ENCODE assay signal across 8 cellular contexts in genomic region chr2:239259603-239260298, GRCh38.
DNase-seq lines count a peak whose midpoint lies in the region; ATAC-seq and TF ChIP-seq lines count a peak whose summit lies in the region.

No MANE protein-coding gene starts in this region.

- no peak overlapping the region for H3K4me3 Mint-ChIP-seq in chondrocyte (ENCODE audit: unreplicated experiment)

- TF ChIP-seq EP300 in tibial nerve (IDR thresholded peaks at IDR 0.05): no peak

- TF ChIP-seq POLR2A in heart left ventricle (IDR thresholded peaks at IDR 0.05): no peak
- TF ChIP-seq POLR2A in tibial nerve (IDR thresholded peaks at IDR 0.05): no peak

- H3K4me1 Mint-ChIP-seq in chondrocyte (ENCODE audit: low read depth): peaks cover 22% of the 10 kb centered on the region

- H3K27me3 Mint-ChIP-seq in chondrocyte (ENCODE audit: low read depth): no peaks in the 10 kb centered on the region

- WGBS in heart left ventricle, 4 donors: 83 to 89% (median 85%) methylated on average over 11 to 18 of the region's 18 CpGs
- 79 to 84% methylated on average over 18 of the region's 18 CpGs for WGBS in tibial nerve, 2 donors

- intact Hi-C loops in heart left ventricle (cut with DNase I): loop anchor here in 1 of 10 donors (10.0 kb wide), 1 partner anchor 135 kb away; no protein-coding TSS in a partner anchor

- H3K27ac ChIP-seq in heart left ventricle (peak overlapping the region in 7 of 12 donors; percentile 1 to 88 (median 28)), tibial nerve (no peak overlapping the region)

- H3K4me1 ChIP-seq in heart left ventricle (peaks cover 5 to 95% (median 34%) of the 10 kb centered on the region in 12 donors), tibial nerve (peaks cover 0 to 78% (median 37%) of the 10 kb centered on the region in 4 donors)

- H3K36me3 ChIP-seq in heart left ventricle (no peaks in the 10 kb centered on the region), tibial nerve (no peaks in the 10 kb centered on the region)

- TF ChIP-seq CTCF in heart left ventricle (IDR thresholded peaks at IDR 0.05) (no peak), tibial nerve (IDR thresholded peaks at IDR 0.05) (no peak), chondrocyte (IDR thresholded peaks at IDR 0.05) (no peak)

- H3K27ac Mint-ChIP-seq in chondrocyte (ENCODE audit: unreplicated experiment): no peak overlapping the region

- H3K4me3 ChIP-seq in heart left ventricle (peak overlapping the region in 1 of 12 donors; percentile 23), tibial nerve (no peak overlapping the region)

- H3K27me3 ChIP-seq in heart left ventricle (no peaks in the 10 kb centered on the region), tibial nerve (no peaks in the 10 kb centered on the region)

- ATAC-seq in GM21381 (IDR thresholded peaks at IDR 0.05; ENCODE audit: unreplicated experiment): peak; percentile 73
- peak in 2 of 4 donors; percentile 29 to 40 for ATAC-seq in heart left ventricle
- no peak for ATAC-seq in GM19397 (IDR thresholded peaks at IDR 0.05; ENCODE audit: unreplicated experiment)

- H3K9me3 ChIP-seq in heart left ventricle (peaks cover 0 to 16% (median 7%) of the 10 kb centered on the region in 12 donors), tibial nerve (peaks cover 0 to 10% (median 0%) of the 10 kb centered on the region in 4 donors)

- H3K36me3 Mint-ChIP-seq in chondrocyte (ENCODE audit: low read depth): peaks cover 2% of the 10 kb centered on the region

- H3K9me3 Mint-ChIP-seq in chondrocyte (ENCODE audit: low read depth): peaks cover 8% of the 10 kb centered on the region

- DNase-seq in AML-193 (lab: John Stamatoyannopoulos, UW) (peak; percentile 78 to 80), NOMO-1 treated with DMSO at 0.1 percent for 48 hours (lab: John Stamatoyannopoulos, UW; ENCODE audit: unreplicated experiment) (peak; percentile 80), heart left ventricle (peak in 2 of 5 donors; percentile 15 to 22), tibial nerve (ENCODE audit: low spot score in 2 of 2) (no peak), chondrocyte (ENCODE audit: low spot score) (no peak), H4 (ENCODE audit: low spot score) (no peak)

Comparison
In these comparisons a context has a peak if more than half of its experiments do, and no peak if none do; other contexts are left out.
1. DNase-seq: peak in AML-193 (2 of 2) and NOMO-1 treated with DMSO at 0.1 percent for 48 hours (single experiment); none in tibial nerve (0 of 2), chondrocyte (single experiment) and H4 (single experiment).
2. H3K27ac ChIP-seq: peak in heart left ventricle (7 of 12); none in tibial nerve (0 of 4).